23 cellular contexts compared by ENCODE assay signal in genomic region chr20:9411833-9412232, GRCh38.
"Had no signal": no experiment of that assay in that cellular context is flagged by ENCODE, and none has a peak within 500 bp of the region (broad histone marks: within the 10 kb centered on the region; RNA-seq: fewer than 3 reads in every experiment).

No MANE protein-coding gene starts in this region.

- H3K4me2 ChIP-seq: smooth muscle cell had no signal

- H3K27ac ChIP-seq: colonic mucosa, epithelial cell of prostate, gastrocnemius medialis, neutrophil, pancreas, right lobe of liver, stomach had no signal

- ATAC-seq: esophagus mucosa; gastrocnemius medialis; left lobe of liver; mucosa of descending colon; natural killer cell treated with Interleukin-12 subunit alpha and Interleukin-12 subunit beta and Interleukin-15 and Interleukin-18, amount 100 ng/mL, for 72 hours; pancreas; right lobe of liver had no signal

- H3K4me1 ChIP-seq: colonic mucosa, gastrocnemius medialis, pancreas, right lobe of liver, stomach had no signal

- DNase-seq: colonic mucosa; effector CD8-positive, alpha-beta T cell; endodermal cell; foreskin fibroblast; gastrocnemius medialis; kidney; mesenchymal stem cell; mucosa of descending colon; pancreas; right lobe of liver; stimulated activated CD4-positive, alpha-beta T cell treated with anti-CD3 and anti-CD28 coated beads, Interleukin-12 subunit alpha, Interleukin-12 subunit beta, amount 100 ng/mL, for 4 hours; stimulated activated CD4-positive, alpha-beta T cell treated with anti-CD3 and anti-CD28 coated beads, Interleukin-1b, Interleukin-23, amount 100 ng/mL, for 48 hours; stimulated activated CD4-positive, alpha-beta T cell treated with anti-CD3 and anti-CD28 coated beads, Interleukin-4, amount 100 ng/mL, for 1 hour; stimulated activated CD8-positive, alpha-beta memory T cell treated with anti-CD3 and anti-CD28 coated beads, Interleukin-4, amount 100 ng/mL, for 48 hours; stimulated activated naive CD4-positive, alpha-beta T cell treated with Interleukin-2 at 50 U/mL for 16 hours; stomach; thyroid gland had no signal

- H3K36me3 ChIP-seq: gastrocnemius medialis, neutrophil, pancreas, right lobe of liver, thyroid gland had no signal

- H3K4me3 ChIP-seq: colonic mucosa, gastrocnemius medialis, mucosa of descending colon, pancreas, right lobe of liver, smooth muscle cell, stomach, thyroid gland had no signal

- H3K27me3 ChIP-seq: colonic mucosa, gastrocnemius medialis, neutrophil, pancreas, right lobe of liver, stomach, thyroid gland had no signal

- H3K9me3 ChIP-seq: colonic mucosa, gastrocnemius medialis, mucosa of descending colon, neutrophil, pancreas, right lobe of liver, stomach, thyroid gland had no signal
